28 cellular contexts compared by ENCODE assay signal in genomic region chr2:199424160-199424559, GRCh38.
"Had no signal": no experiment of that assay in that cellular context is flagged by ENCODE, and none has a peak within 500 bp of the region (broad histone marks: within the 10 kb centered on the region; RNA-seq: fewer than 3 reads in every experiment).

No MANE protein-coding gene starts in this region.

- H3K27ac ChIP-seq: coronary artery, gastroesophageal sphincter, heart left ventricle, hepatocyte, ovary, psoas muscle, sigmoid colon, testis, tibial nerve, upper lobe of left lung had no signal

- DNase-seq: effector memory CD8-positive, alpha-beta T cell; foreskin fibroblast; heart left ventricle; kidney; mucosa of descending colon; naive B cell; occipital lobe; ovary; posterior cingulate gyrus; psoas muscle; right cardiac atrium; sigmoid colon; stimulated activated CD4-positive, alpha-beta T cell treated with anti-CD3 and anti-CD28 coated beads, Interleukin-2, amount 100 ng/mL, for 24 hours; stimulated activated CD4-positive, alpha-beta T cell treated with anti-CD3 and anti-CD28 coated beads, Interleukin-4, amount 100 ng/mL, for 24 hours; stimulated activated naive CD8-positive, alpha-beta T cell treated with anti-CD3 and anti-CD28 coated beads, Interleukin-15, Interleukin-2, amounts not matched to agents 100 U/mL and 50 U/mL, for 24 hours; substantia nigra; testis; upper lobe of left lung had no signal

- H3K4me1 ChIP-seq: gastroesophageal sphincter, heart left ventricle, psoas muscle, sigmoid colon, testis, tibial nerve, upper lobe of left lung had no signal

- ATAC-seq: effector memory CD8-positive, alpha-beta T cell; gastroesophageal sphincter; heart left ventricle; left lobe of liver; mucosa of descending colon; natural killer cell treated with Interleukin-12 subunit alpha and Interleukin-12 subunit beta and Interleukin-15 and Interleukin-18, amount 100 ng/mL, for 72 hours; psoas muscle; right cardiac atrium; stimulated activated memory B cell treated with anti-CD40 and anti-IgM and Interleukin-4, amounts not matched to agents 10 μg/mL and 1 μg/mL and 100 μg/mL, for 72 hours; stimulated activated naive CD8-positive, alpha-beta T cell treated with anti-CD3 and anti-CD28 coated beads, Interleukin-15, Interleukin-2, amounts not matched to agents 100 U/mL and 50 U/mL, for 24 hours had no signal

- H3K4me3 Mint-ChIP-seq: effector memory CD8-positive, alpha-beta T cell; memory B cell; mesothelial cell of epicardium; naive B cell; natural killer cell treated with Interleukin-12 subunit alpha and Interleukin-12 subunit beta and Interleukin-15 and Interleukin-18, amount 100 ng/mL, for 72 hours; stimulated activated memory B cell treated with anti-CD40 and anti-IgM and Interleukin-4, amounts not matched to agents 10 μg/mL and 1 μg/mL and 100 μg/mL, for 72 hours had no signal

- H3K4me2 ChIP-seq: hepatocyte had no signal

- H3K27me3 Mint-ChIP-seq: effector memory CD8-positive, alpha-beta T cell; memory B cell; stimulated activated memory B cell treated with anti-CD40 and anti-IgM and Interleukin-4, amounts not matched to agents 10 μg/mL and 1 μg/mL and 100 μg/mL, for 72 hours had no signal

- H3K9me3 Mint-ChIP-seq: effector memory CD8-positive, alpha-beta T cell; memory B cell; mesothelial cell of epicardium; naive B cell; natural killer cell treated with Interleukin-12 subunit alpha and Interleukin-12 subunit beta and Interleukin-15 and Interleukin-18, amount 100 ng/mL, for 72 hours; stimulated activated memory B cell treated with anti-CD40 and anti-IgM and Interleukin-4, amounts not matched to agents 10 μg/mL and 1 μg/mL and 100 μg/mL, for 72 hours had no signal

- H3K9me3 ChIP-seq: gastroesophageal sphincter, heart left ventricle, mucosa of descending colon, ovary, psoas muscle, sigmoid colon, testis, tibial nerve, upper lobe of left lung had no signal

- H3K27ac Mint-ChIP-seq: effector memory CD8-positive, alpha-beta T cell; memory B cell; mesothelial cell of epicardium; naive B cell; natural killer cell treated with Interleukin-12 subunit alpha and Interleukin-12 subunit beta and Interleukin-15 and Interleukin-18, amount 100 ng/mL, for 72 hours; stimulated activated memory B cell treated with anti-CD40 and anti-IgM and Interleukin-4, amounts not matched to agents 10 μg/mL and 1 μg/mL and 100 μg/mL, for 72 hours had no signal

- H3K36me3 Mint-ChIP-seq: memory B cell; mesothelial cell of epicardium; naive B cell; natural killer cell treated with Interleukin-12 subunit alpha and Interleukin-12 subunit beta and Interleukin-15 and Interleukin-18, amount 100 ng/mL, for 72 hours; stimulated activated memory B cell treated with anti-CD40 and anti-IgM and Interleukin-4, amounts not matched to agents 10 μg/mL and 1 μg/mL and 100 μg/mL, for 72 hours had no signal

- H3K4me3 ChIP-seq: coronary artery, gastroesophageal sphincter, heart left ventricle, hepatocyte, lung, mucosa of descending colon, ovary, psoas muscle, sigmoid colon, testis, tibial nerve, upper lobe of left lung had no signal

- H3K27me3 ChIP-seq: gastroesophageal sphincter, heart left ventricle, hepatocyte, ovary, sigmoid colon, testis, tibial nerve, upper lobe of left lung had no signal

- H3K4me1 Mint-ChIP-seq: memory B cell; naive B cell; stimulated activated memory B cell treated with anti-CD40 and anti-IgM and Interleukin-4, amounts not matched to agents 10 μg/mL and 1 μg/mL and 100 μg/mL, for 72 hours had no signal

- H3K36me3 ChIP-seq: gastroesophageal sphincter, heart left ventricle, ovary, sigmoid colon, tibial nerve, upper lobe of left lung had no signal

- H2AFZ ChIP-seq: hepatocyte had no signal
